11 cellular contexts compared by ENCODE assay signal in genomic region chr20:50136822-50137599, GRCh38. TPM values are rescaled to one million over a fixed set of nuclear protein-coding genes. Genes with fewer than 3 reads are reported as not detected.
DNase-seq lines count a peak whose midpoint lies in the region; ATAC-seq and TF ChIP-seq lines count a peak whose summit lies in the region.
"Had no signal": no experiment of that assay in that cellular context is flagged by ENCODE, and none has a peak within 500 bp of the region (broad histone marks: within the 10 kb centered on the region; RNA-seq: fewer than 3 reads in every experiment).

No MANE protein-coding gene starts in this region.

- H3K9me2 ChIP-seq in PC-9 (ENCODE audit: insufficient read depth): no peaks in the 10 kb centered on the region

- TF ChIP-seq CTCF in Calu3 (IDR thresholded peaks at IDR 0.05; ENCODE audit: unreplicated experiment) (no peak), PC-9 (conservative IDR thresholded peaks at IDR 0.05) (no peak), endodermal cell (conservative IDR thresholded peaks at IDR 0.05) (no peak), body of pancreas (IDR thresholded peaks at IDR 0.05) (no peak)

- peaks cover 39% of the 10 kb centered on the region for H3K4me1 Mint-ChIP-seq in Calu3 (ENCODE audit: low read depth, unreplicated experiment)
- no peaks in the 10 kb centered on the region for H3K4me1 Mint-ChIP-seq in endodermal cell

- H4K20me1 ChIP-seq in PC-9 (ENCODE audit: insufficient read depth): 0 out of 2 replicates have a peak, but pooled peaks cover 3% of the 10 kb centered on the region

- DNase-seq in Calu3: no peak
- DNase-seq in PC-9: no peak
- no peak for DNase-seq in endodermal cell
- no peak for DNase-seq in body of pancreas
- no peak for DNase-seq in NK-92 (lab: John Stamatoyannopoulos, UW; ENCODE audit: unreplicated experiment)
- DNase-seq in NCI-H748 treated with DMSO at 0.1 percent for 48 hours (lab: John Stamatoyannopoulos, UW): no peak
- DNase-seq: DMS53, NCI-H2227 treated with DMSO at 0.1 percent for 48 hours had no signal

- no TSS peak for BruUV-seq in Calu3 (replicated peaks; lab: Mats Ljungman, UMichigan)
- no TSS peak for BruUV-seq in PC-9 (replicated peaks; lab: Mats Ljungman, UMichigan)

- H3K4me1 ChIP-seq in PC-9 (replicated peaks; ENCODE audit: insufficient read depth) (peaks cover 14% of the 10 kb centered on the region), endodermal cell (ENCODE audit: control insufficient read depth, insufficient read depth, low read length) (no peaks in the 10 kb centered on the region), rectal smooth muscle tissue (ENCODE audit: control insufficient read depth, insufficient read depth, low read length) (no peaks in the 10 kb centered on the region), body of pancreas (peaks cover 37% of the 10 kb centered on the region)
- H3K4me1 ChIP-seq: neural progenitor cell had no signal

- no peak overlapping the region for H3K4me3 Mint-ChIP-seq in Calu3 (ENCODE audit: low read depth, unreplicated experiment)
- no peak overlapping the region for H3K4me3 Mint-ChIP-seq in endodermal cell
- H3K4me3 Mint-ChIP-seq: neural progenitor cell had no signal

- no peak for TF ChIP-seq POLR2A in body of pancreas (IDR thresholded peaks at IDR 0.05)

- WGBS in endodermal cell (ENCODE audit: insufficient coverage in 1 of 2, insufficient read length in 1 of 2), 2 experiments: 94 to 96% methylated on average over 13 to 15 of the region's 15 CpGs
- 90 to 91% methylated on average over 15 of the region's 15 CpGs for WGBS in body of pancreas, 2 donors

- peaks cover 14% of the 10 kb centered on the region; the same call in 1 of the 2 replicates for H3K36me3 ChIP-seq in PC-9 (ENCODE audit: low read depth)
- peaks cover 39% of the 10 kb centered on the region for H3K36me3 ChIP-seq in endodermal cell (ENCODE audit: control insufficient read depth, insufficient read depth, low read length)
- H3K36me3 ChIP-seq in rectal smooth muscle tissue (ENCODE audit: control insufficient read depth, insufficient read depth, low read length): peaks cover 19% of the 10 kb centered on the region
- no peaks in the 10 kb centered on the region for H3K36me3 ChIP-seq in body of pancreas (replicated peaks in 1 of 2; ENCODE audit: insufficient read depth in 1 of 2, low read depth in 2 of 2)
- H3K36me3 ChIP-seq: neural progenitor cell had no signal

- POLR2A ChIA-PET in PC-9 (lab: Charles Lee; ENCODE audit: unreplicated experiment): no interaction called here

- H3F3A ChIP-seq in PC-9 (ENCODE audit: insufficient read depth, low read depth): peaks cover 6% of the 10 kb centered on the region; the same call in 1 of the 2 replicates

- H3K27me3 ChIP-seq in PC-9 (ENCODE audit: insufficient read depth, low read depth) (no peaks in the 10 kb centered on the region), endodermal cell (ENCODE audit: control insufficient read depth, insufficient read depth, low read length, poor library complexity, severe bottlenecking) (no peaks in the 10 kb centered on the region), rectal smooth muscle tissue (ENCODE audit: control insufficient read depth, insufficient read depth, low read length) (no peaks in the 10 kb centered on the region), body of pancreas (no peaks in the 10 kb centered on the region)
- H3K27me3 ChIP-seq: neural progenitor cell had no signal

- no peak overlapping the region for H3K4me3 ChIP-seq in PC-9
- no peak overlapping the region for H3K4me3 ChIP-seq in endodermal cell (ENCODE audit: low read length)
- no peak overlapping the region for H3K4me3 ChIP-seq in rectal smooth muscle tissue (ENCODE audit: low read length)
- H3K4me3 ChIP-seq in body of pancreas: no peak overlapping the region
- H3K4me3 ChIP-seq: neural progenitor cell had no signal

- no peaks in the 10 kb centered on the region for H3K9me3 Mint-ChIP-seq in Calu3 (ENCODE audit: low read depth, unreplicated experiment)
- no peaks in the 10 kb centered on the region for H3K9me3 Mint-ChIP-seq in endodermal cell
- H3K9me3 Mint-ChIP-seq: neural progenitor cell had no signal

- no peak overlapping the region for H2AFZ ChIP-seq in PC-9
- H2AFZ ChIP-seq: neural progenitor cell had no signal

- intact Hi-C loops in Calu3 (cut with micrococcal nuclease; ENCODE audit: unreplicated experiment) (no loop called here), PC-9 (cut with micrococcal nuclease; ENCODE audit: unreplicated experiment) (no loop called here), body of pancreas (cut with DNase I) (no loop called here)

- H3K36me3 Mint-ChIP-seq in Calu3 (ENCODE audit: insufficient read depth, unreplicated experiment) (peaks cover 34% of the 10 kb centered on the region), endodermal cell (ENCODE audit: low read depth) (peaks cover 62% of the 10 kb centered on the region)

- CTCF ChIA-PET in Calu3 (lab: Charles Lee) (interaction anchor here (0.6 kb wide), 1 partner anchor 46 kb away, joined by 6 read pairs; no protein-coding TSS in a partner anchor), PC-9 (lab: Charles Lee) (interaction anchor here (0.6 kb wide), 1 partner anchor 42 kb away, joined by 8 read pairs; no protein-coding TSS in a partner anchor)

- H3K27me3 Mint-ChIP-seq in Calu3 (ENCODE audit: unreplicated experiment): no peaks in the 10 kb centered on the region
- H3K27me3 Mint-ChIP-seq in endodermal cell (ENCODE audit: insufficient read depth): peaks cover 1% of the 10 kb centered on the region

- H3K27ac Mint-ChIP-seq in Calu3 (ENCODE audit: unreplicated experiment) (peak overlapping the region; percentile 61), endodermal cell (peak overlapping the region; percentile 3)

- H3K9me3 ChIP-seq in PC-9 (ENCODE audit: insufficient read depth, low read depth): no peaks in the 10 kb centered on the region
- no peaks in the 10 kb centered on the region for H3K9me3 ChIP-seq in endodermal cell (ENCODE audit: control insufficient read depth, low read length)
- H3K9me3 ChIP-seq in body of pancreas: no peaks in the 10 kb centered on the region

- no peak for ATAC-seq in body of pancreas
- no peak for ATAC-seq in GM21737 (IDR thresholded peaks at IDR 0.05; ENCODE audit: unreplicated experiment)

- H3K9ac ChIP-seq in endodermal cell (ENCODE audit: extremely low read depth, low read length, poor library complexity, severe bottlenecking) (no peak overlapping the region), rectal smooth muscle tissue (ENCODE audit: low read length) (no peak overlapping the region)

- peaks cover 45% of the 10 kb centered on the region for H3K79me2 ChIP-seq in PC-9 (ENCODE audit: low read depth)

- H3K27ac ChIP-seq in PC-9 (peak overlapping the region; percentile 0; the same call in 1 of the 2 replicates), endodermal cell (ENCODE audit: low read depth, low read length) (no peak overlapping the region), rectal smooth muscle tissue (ENCODE audit: low read depth, low read length) (peak overlapping the region; percentile 6), body of pancreas (peak overlapping the region in 1 of 4 donors; percentile 1)
- H3K27ac ChIP-seq: neural progenitor cell had no signal

- H3K4me2 ChIP-seq in PC-9: no peak overlapping the region
- H3K4me2 ChIP-seq: neural progenitor cell had no signal

RNA-seq across cellular contexts. Expression of gene PEDS1, which starts 16.5 kb away (rescaled TPM):
- total RNA-seq in Calu3 (2022) (36.0 and 37.5 TPM in 2 replicates), PC-9 (2021) (34.8 and 37.7 TPM in 2 replicates), endodermal cell (10 to 100 TPM; 28.0 to 30.9 TPM), body of pancreas (1 to 10 TPM; 9.1 to 9.6 TPM)
- 27.7 TPM for polyA plus RNA-seq in endodermal cell (2013, experiment 1 of 2)
- 22.7 TPM for polyA plus RNA-seq in endodermal cell (2013, experiment 2 of 2)

RNA-seq across cellular contexts. Expression of gene UBE2V1, which starts 24.1 kb away (rescaled TPM):
- total RNA-seq in Calu3 (2022) (212 TPM in 2 replicates), PC-9 (2021) (137 and 174 TPM in 2 replicates), endodermal cell (100 to 1,000 TPM; 165 to 168 TPM), body of pancreas (10 to 100 TPM; 42.0 to 43.8 TPM)
- 148 TPM for polyA plus RNA-seq in endodermal cell (2013, experiment 1 of 2)
- 147 TPM for polyA plus RNA-seq in endodermal cell (2013, experiment 2 of 2)

RNA-seq across cellular contexts. Expression of gene CEBPB, which starts 53.6 kb away (rescaled TPM):
- 137 and 147 TPM in 2 replicates for total RNA-seq in Calu3 (2022)
- 112 and 117 TPM in 2 replicates for total RNA-seq in PC-9 (2021)
- total RNA-seq in endodermal cell: 10 to 100 TPM; 14.9 to 15.1 TPM
- 11.9 TPM for polyA plus RNA-seq in endodermal cell (2013, experiment 1 of 2)
- polyA plus RNA-seq in endodermal cell (2013, experiment 2 of 2): 8.9 TPM
- 100 to 1,000 TPM in 1 of 2 donors, 10 to 100 TPM in 1; 47.7 to 104 TPM for total RNA-seq in body of pancreas
